ENCODE assay signal across 10 cellular contexts in the genomic region with DNA sequence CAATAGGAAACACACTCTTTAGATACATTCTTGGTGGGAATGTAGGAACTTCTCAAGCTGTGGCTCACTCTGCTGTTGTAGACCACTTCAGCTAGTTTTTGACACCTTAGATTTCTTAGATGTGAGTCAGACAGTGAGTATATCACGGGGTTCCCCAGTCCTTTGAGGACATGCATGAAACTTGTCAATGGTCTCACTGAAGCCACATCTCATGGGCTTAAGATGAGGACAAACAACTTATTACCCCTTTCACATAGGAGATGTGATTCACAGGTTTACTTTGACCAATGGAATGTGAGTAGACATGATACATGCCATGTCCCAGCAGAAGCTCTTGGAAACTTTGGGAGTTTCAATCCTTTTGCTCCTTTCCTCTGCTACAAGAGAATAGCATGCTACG.
DNase-seq lines count a peak whose midpoint lies in the region; ATAC-seq and TF ChIP-seq lines count a peak whose summit lies in the region.
"Had no signal": no experiment of that assay in that cellular context is flagged by ENCODE, and none has a peak within 500 bp of the region (broad histone marks: within the 10 kb centered on the region; RNA-seq: fewer than 3 reads in every experiment).

No MANE protein-coding gene starts in this region.

- H3K9ac ChIP-seq in skeletal muscle tissue (ENCODE audit: low read depth in 1 of 3, low read length in 3 of 3): no peak overlapping the region

- H3K4me3 ChIP-seq in skeletal muscle tissue (ENCODE audit: low read length in 3 of 3) (no peak overlapping the region), left ventricle myocardium inferior (no peak overlapping the region)

- H3K27me3 Mint-ChIP-seq in activated CD8-positive, alpha-beta memory T cell treated with anti-CD3 and anti-CD28 coated beads, Interleukin-2, amount 10 ng/mL, durations not matched to agents 7 days and 5 days: no peaks in the 10 kb centered on the region
- H3K27me3 Mint-ChIP-seq: memory B cell had no signal

- DNase-seq in activated CD8-positive, alpha-beta memory T cell treated with anti-CD3 and anti-CD28 coated beads, Interleukin-2, amount 10 ng/mL, durations not matched to agents 7 days and 5 days: no peak
- DNase-seq in activated CD8-positive, alpha-beta memory T cell treated with anti-CD3 and anti-CD28 coated beads for 24 hours: no peak
- peak; percentile 20 for DNase-seq in RKO (ENCODE audit: low spot score)
- DNase-seq in RPMI8226: no peak
- DNase-seq in OCI-M1 (lab: John Stamatoyannopoulos, UW): no peak
- no peak for DNase-seq in left ventricle myocardium inferior
- DNase-seq: NCI-H2081 treated with DMSO at 0.1 percent for 48 hours had no signal

- no peak overlapping the region for H3K4me3 Mint-ChIP-seq in activated CD8-positive, alpha-beta memory T cell treated with anti-CD3 and anti-CD28 coated beads, Interleukin-2, amount 10 ng/mL, durations not matched to agents 7 days and 5 days
- H3K4me3 Mint-ChIP-seq: memory B cell had no signal

- H3K27me3 ChIP-seq in skeletal muscle tissue (ENCODE audit: control insufficient read depth in 3 of 3, insufficient read depth in 3 of 3, low read length in 3 of 3): no peaks in the 10 kb centered on the region
- no peaks in the 10 kb centered on the region for H3K27me3 ChIP-seq in left ventricle myocardium inferior (ENCODE audit: low read depth)

- H3K4me1 Mint-ChIP-seq in activated CD8-positive, alpha-beta memory T cell treated with anti-CD3 and anti-CD28 coated beads, Interleukin-2, amount 10 ng/mL, durations not matched to agents 7 days and 5 days: peaks cover 19% of the 10 kb centered on the region
- H3K4me1 Mint-ChIP-seq: memory B cell had no signal

- peak overlapping the region; percentile 4 for H3K27ac ChIP-seq in skeletal muscle tissue (ENCODE audit: low read depth, low read length)
- H3K27ac ChIP-seq in left ventricle myocardium inferior (replicated peaks): no peak overlapping the region

- peaks cover 0 to 2% (median 0%) of the 10 kb centered on the region in 3 donors for H3K4me1 ChIP-seq in skeletal muscle tissue (ENCODE audit: control insufficient read depth in 3 of 3, insufficient read depth in 3 of 3, low read length in 3 of 3)
- H3K4me1 ChIP-seq in left ventricle myocardium inferior: peaks cover 23% of the 10 kb centered on the region

- intact Hi-C loops in left ventricle myocardium inferior (cut with micrococcal nuclease): loop anchor here (10.0 kb wide), 1 partner anchor 140 kb away; no protein-coding TSS in a partner anchor

- no peak for TF ChIP-seq CTCF in left ventricle myocardium inferior (IDR thresholded peaks at IDR 0.05; ENCODE audit: borderline replicate concordance)

- no peak overlapping the region for H3K27ac Mint-ChIP-seq in activated CD8-positive, alpha-beta memory T cell treated with anti-CD3 and anti-CD28 coated beads, Interleukin-2, amount 10 ng/mL, durations not matched to agents 7 days and 5 days
- H3K27ac Mint-ChIP-seq: memory B cell had no signal

- ATAC-seq in activated CD8-positive, alpha-beta memory T cell treated with anti-CD3 and anti-CD28 coated beads, Interleukin-2, amount 10 ng/mL, durations not matched to agents 7 days and 5 days: peak; percentile 37
- peak; percentile 80 for ATAC-seq in HG02642 (IDR thresholded peaks at IDR 0.05; ENCODE audit: poor library complexity, unreplicated experiment)

- H3K36me3 Mint-ChIP-seq in activated CD8-positive, alpha-beta memory T cell treated with anti-CD3 and anti-CD28 coated beads, Interleukin-2, amount 10 ng/mL, durations not matched to agents 7 days and 5 days: no peaks in the 10 kb centered on the region

- H3K9me3 ChIP-seq in skeletal muscle tissue (ENCODE audit: control insufficient read depth in 3 of 3, low read length in 3 of 3) (no peaks in the 10 kb centered on the region), left ventricle myocardium inferior (replicated peaks) (no peaks in the 10 kb centered on the region)

- H3K36me3 ChIP-seq in skeletal muscle tissue (ENCODE audit: control insufficient read depth in 3 of 3, insufficient read depth in 3 of 3, low read length in 3 of 3) (no peaks in the 10 kb centered on the region), left ventricle myocardium inferior (no peaks in the 10 kb centered on the region)

- H3K9me3 Mint-ChIP-seq in activated CD8-positive, alpha-beta memory T cell treated with anti-CD3 and anti-CD28 coated beads, Interleukin-2, amount 10 ng/mL, durations not matched to agents 7 days and 5 days (ENCODE audit: low read depth): no peaks in the 10 kb centered on the region
- H3K9me3 Mint-ChIP-seq: memory B cell had no signal

- CTCF ChIA-PET in activated CD8-positive, alpha-beta memory T cell treated with anti-CD3 and anti-CD28 coated beads, Interleukin-2, amount 10 ng/mL, durations not matched to agents 7 days and 5 days (lab: Charles Lee): interaction anchor here (1.4 kb wide), 1 partner anchor 11 kb away, joined by 4 read pairs; no protein-coding TSS in a partner anchor
